ENCODE assay signal across 23 cellular contexts in genomic region chrX:42748067-42748850, GRCh38. TPM values are rescaled to one million over a fixed set of nuclear protein-coding genes. Genes with fewer than 3 reads are reported as not detected.
A peak's percentile ranks its signal among the peaks of the same experiment; 100 is the strongest.
DNase-seq lines count a peak whose midpoint lies in the region; ATAC-seq and TF ChIP-seq lines count a peak whose summit lies in the region.
"Had no signal": no experiment of that assay in that cellular context is flagged by ENCODE, and none has a peak within 500 bp of the region (broad histone marks: within the 10 kb centered on the region; RNA-seq: fewer than 3 reads in every experiment).

No MANE protein-coding gene starts in this region.

- no peak for ATAC-seq in HCT116
- ATAC-seq in omental fat pad (ENCODE audit: low FRiP score), result no peak
- ATAC-seq: K562 had no signal

- DNase-seq in HCT116 (ENCODE audit: low read depth, low spot score) (no peak), astrocyte of the hippocampus (ENCODE audit: low read depth, low spot score) (peak; percentile 46), fibroblast of villous mesenchyme (ENCODE audit: low read depth) (peak; percentile 30), smooth muscle cell (lab: John Stamatoyannopoulos, UW; ENCODE audit: unreplicated experiment) (no peak), omental fat pad (ENCODE audit: low spot score) (no peak), lower leg skin (ENCODE audit: low spot score in 2 of 2) (no peak), D341Med (ENCODE audit: low spot score) (no peak)
- DNase-seq: activated CD4-positive, alpha-beta T cell treated with anti-CD3 and anti-CD28 coated beads, Interleukin-2, amount 10 ng/mL, durations not matched to agents 24 days and 14 days; activated naive CD4-positive, alpha-beta T cell treated with anti-CD3 and anti-CD28 coated beads, Interleukin-2, amount 10 ng/mL, durations not matched to agents 7 days and 5 days; DMS53; dorsolateral prefrontal cortex; NCI-H1092; NCI-H774; pancreas; Peyer's patch; stimulated activated CD4-positive, alpha-beta T cell treated with anti-CD3 and anti-CD28 coated beads, Interleukin-4, amount 100 ng/mL, for 24 hours had no signal

- H3K36me3 ChIP-seq in HCT116 (ENCODE audit: control insufficient read depth in 1 of 2, insufficient read depth in 2 of 2, low read length in 2 of 2) (no peaks in the 10 kb centered on the region), smooth muscle cell (ENCODE audit: low read depth) (no peaks in the 10 kb centered on the region)
- H3K36me3 ChIP-seq: BLaER1 treated with 17β-estradiol and CSF1 and Interleukin-3, amounts not matched to agents 10 nM and 100 nM; cardiac muscle cell; pancreas; Peyer's patch; suprapubic skin had no signal

- POLR2A ChIA-PET in HCT116 (lab: Charles Lee), result interaction anchor here (0.6 kb wide), 1 partner anchor 450 kb away, joined by 4 read pairs; no protein-coding TSS in a partner anchor

- TF ChIP-seq RAD21 in HCT116 (IDR thresholded peaks at IDR 0.05; ENCODE audit: low read depth), result no peak

- no peaks in the 10 kb centered on the region for H3K9me3 ChIP-seq in HCT116 (ENCODE audit: control insufficient read depth in 1 of 2, insufficient read depth in 1 of 2, low read depth in 1 of 2, low read length in 2 of 2)
- H3K9me3 ChIP-seq in smooth muscle cell (replicated peaks; ENCODE audit: low read depth), result no peaks in the 10 kb centered on the region
- H3K9me3 ChIP-seq: BLaER1 treated with 17β-estradiol and CSF1 and Interleukin-3, amounts not matched to agents 10 nM and 100 nM; pancreas; Peyer's patch; suprapubic skin had no signal

- H4K20me1 ChIP-seq in HCT116 (ENCODE audit: insufficient read depth) (no peaks in the 10 kb centered on the region), smooth muscle cell (ENCODE audit: low read depth) (no peaks in the 10 kb centered on the region)
- H4K20me1 ChIP-seq: BLaER1 treated with 17β-estradiol and CSF1 and Interleukin-3, amounts not matched to agents 10 nM and 100 nM had no signal

- H3K27me3 ChIP-seq in HCT116 (ENCODE audit: insufficient read depth, low read length) (no peaks in the 10 kb centered on the region), smooth muscle cell (ENCODE audit: low read depth) (no peaks in the 10 kb centered on the region)
- H3K27me3 ChIP-seq: cardiac muscle cell, Peyer's patch, suprapubic skin had no signal

- no peak for TF ChIP-seq POLR2A in HCT116 (IDR thresholded peaks at IDR 0.05; ENCODE audit: borderline replicate concordance, extremely low read depth, insufficient read depth, insufficient read length)
- TF ChIP-seq POLR2A in lower leg skin (IDR thresholded peaks at IDR 0.05), result no peak

- H2AFZ ChIP-seq in HCT116 (ENCODE audit: low read depth, low read length, poor library complexity, severe bottlenecking), result peak overlapping the region; percentile 71
- peak overlapping the region; percentile 61 for H2AFZ ChIP-seq in smooth muscle cell (ENCODE audit: low read depth)

- H3K27ac ChIP-seq in HCT116 (ENCODE audit: low read depth, low read length) (no peak overlapping the region), smooth muscle cell (ENCODE audit: low read depth) (peak overlapping the region; percentile 52)
- H3K27ac ChIP-seq: BLaER1 treated with 17β-estradiol and CSF1 and Interleukin-3, amounts not matched to agents 10 nM and 100 nM; cardiac muscle cell; dorsolateral prefrontal cortex; pancreas; Peyer's patch; suprapubic skin had no signal

- H3K4me3 ChIP-seq in HCT116 (replicated peaks in 1 of 2; ENCODE audit: low read depth in 1 of 2, low read length in 2 of 2), result no peak overlapping the region
- H3K4me3 ChIP-seq in fibroblast of villous mesenchyme (ENCODE audit: low read depth, low read length), result no peak overlapping the region
- H3K4me3 ChIP-seq in smooth muscle cell, result no peak overlapping the region
- H3K4me3 ChIP-seq in lower leg skin (ENCODE audit: low read depth, poor library complexity, severe bottlenecking), result no peak overlapping the region
- H3K4me3 ChIP-seq: BLaER1 treated with 17β-estradiol and CSF1 and Interleukin-3, amounts not matched to agents 10 nM and 100 nM; cardiac muscle cell; dorsolateral prefrontal cortex; K562; pancreas; Peyer's patch; skin epidermis; suprapubic skin had no signal

- no peaks in the 10 kb centered on the region for H3F3A ChIP-seq in smooth muscle cell (ENCODE audit: low read depth)

- TF ChIP-seq CTCF in HCT116 (IDR thresholded peaks at IDR 0.05 in 2 of 3, conservative IDR thresholded peaks at IDR 0.05 in 1 of 3; ENCODE audit: borderline replicate concordance in 1 of 3, insufficient read depth in 1 of 3, low read depth in 2 of 3, low read length in 2 of 3), result no peak
- TF ChIP-seq CTCF in fibroblast of villous mesenchyme (IDR thresholded peaks at IDR 0.05; ENCODE audit: insufficient read depth, low read depth, low read length), result no peak
- TF ChIP-seq CTCF in smooth muscle cell (IDR thresholded peaks at IDR 0.05; ENCODE audit: borderline replicate concordance, insufficient read depth, poor library complexity, severe bottlenecking), result no peak
- TF ChIP-seq CTCF in omental fat pad (IDR thresholded peaks at IDR 0.05), result no peak
- no peak for TF ChIP-seq CTCF in lower leg skin (IDR thresholded peaks at IDR 0.05)

- 46% methylated on average over 5 of the region's 5 CpGs for WGBS in smooth muscle cell (ENCODE audit: low lambda C conversion rate)
- 45 to 55% methylated on average over 5 of the region's 5 CpGs for WGBS in lower leg skin, 2 donors

- intact Hi-C loops in HCT116 (cut with micrococcal nuclease), result no loop called here
- intact Hi-C loops in lower leg skin (cut with DNase I; ENCODE audit: low total_unique reads), result no loop called here

- H3K4me1 ChIP-seq in HCT116 (ENCODE audit: control insufficient read depth in 1 of 2, insufficient read depth in 2 of 2, low read length in 2 of 2) (peaks cover 4 to 9% of the 10 kb centered on the region in 2 experiments; a peak in 3 of 4 replicates), smooth muscle cell (ENCODE audit: low read depth) (peaks cover 21% of the 10 kb centered on the region)
- H3K4me1 ChIP-seq: BLaER1 treated with 17β-estradiol and CSF1 and Interleukin-3, amounts not matched to agents 10 nM and 100 nM; pancreas; Peyer's patch; suprapubic skin had no signal

- RAD21 ChIA-PET in HCT116 (lab: Charles Lee; ENCODE audit: low non-redundant PET in 1 of 2, low total read pairs in 2 of 2, uncharacterized antibody in 2 of 2, unreplicated experiment in 2 of 2), result no interaction called here

- H3K9ac ChIP-seq in HCT116 (ENCODE audit: low read length) (no peak overlapping the region), smooth muscle cell (ENCODE audit: low read depth) (no peak overlapping the region)
- H3K9ac ChIP-seq: BLaER1 treated with 17β-estradiol and CSF1 and Interleukin-3, amounts not matched to agents 10 nM and 100 nM had no signal

- CTCF ChIA-PET in HCT116 (lab: Charles Lee), result no interaction called here

- no TSS peak for BruUV-seq in HCT116 (replicated peaks; lab: Mats Ljungman, UMichigan)

- H3K4me2 ChIP-seq in HCT116 (ENCODE audit: low read length) (peak overlapping the region; percentile 39), smooth muscle cell (peak overlapping the region; percentile 69)
- H3K4me2 ChIP-seq: BLaER1 treated with 17β-estradiol and CSF1 and Interleukin-3, amounts not matched to agents 10 nM and 100 nM had no signal

- H3K79me2 ChIP-seq in HCT116 (ENCODE audit: insufficient read depth, low read length) (no peaks in the 10 kb centered on the region), smooth muscle cell (ENCODE audit: low read depth) (no peaks in the 10 kb centered on the region)

- no peaks in the 10 kb centered on the region for H3K9me2 ChIP-seq in HCT116 (ENCODE audit: insufficient read depth)

TF ChIP-seq in HCT116, 20 proteins besides CTCF, POLR2A, EP300 and RAD21:
- TF ChIP-seq EGR1 (IDR thresholded peaks at IDR 0.05; ENCODE audit: low read depth) (no peak), JUND (IDR thresholded peaks at IDR 0.05) (no peak)
TF ChIP-seq in HCT116: peak in this region for 0.

RNA-seq across cellular contexts. Expression of gene PPP1R2C, which starts 29.7 kb away (rescaled TPM):
- total RNA-seq in HCT116 (2021; ENCODE audit: unreplicated experiment) (not detected), fibroblast of villous mesenchyme (not detected in 2 replicates), smooth muscle cell (not detected in 2 replicates), omental fat pad (not detected), lower leg skin (not detected)
- not detected in 2 replicates for polyA plus RNA-seq in HCT116 (2012)
- not detected in 2 replicates for polyA plus RNA-seq in smooth muscle cell
- total RNA-seq: activated CD4-positive, alpha-beta T cell treated with anti-CD3 and anti-CD28 coated beads, Interleukin-2, amount 10 ng/mL, durations not matched to agents 24 days and 14 days; cardiac muscle cell; dorsolateral prefrontal cortex; H1; K562; liver; pancreas; Peyer's patch; suprapubic skin had no signal
- polyA plus RNA-seq: cardiac muscle cell, H1, K562, liver, pancreas had no signal

Comparison
In these comparisons a context has a peak if more than half of its experiments do, and no peak if none do; other contexts are left out.
1. DNase-seq: peak in astrocyte of the hippocampus (single experiment) and fibroblast of villous mesenchyme (single experiment); none in HCT116 (single experiment), smooth muscle cell (single experiment), omental fat pad (single experiment), lower leg skin (0 of 2) and D341Med (single experiment).